In genomic region chr15:25860885-25861866, GRCh38 we compare ENCODE assay signal across 9 cellular contexts. TPM values are rescaled to one million over a fixed set of nuclear protein-coding genes. Genes with fewer than 3 reads are reported as not detected.
DNase-seq lines count a peak whose midpoint lies in the region; ATAC-seq, FAIRE-seq and TF ChIP-seq lines count a peak whose summit lies in the region.
"Had no signal": no experiment of that assay in that cellular context is flagged by ENCODE, and none has a peak within 500 bp of the region (broad histone marks: within the 10 kb centered on the region; RNA-seq: fewer than 3 reads in every experiment).

No MANE protein-coding gene starts in this region.

- peaks cover 58% of the 10 kb centered on the region for H3K4me1 Mint-ChIP-seq in activated CD4-positive, alpha-beta T cell treated with anti-CD3 and anti-CD28 coated beads, Interleukin-2, amount 10 ng/mL, durations not matched to agents 24 days and 14 days

- peak overlapping the region; percentile 97 for H3K4me3 Mint-ChIP-seq in activated CD4-positive, alpha-beta T cell treated with anti-CD3 and anti-CD28 coated beads, Interleukin-2, amount 10 ng/mL, durations not matched to agents 24 days and 14 days

- H3K36me3 Mint-ChIP-seq in activated CD4-positive, alpha-beta T cell treated with anti-CD3 and anti-CD28 coated beads, Interleukin-2, amount 10 ng/mL, durations not matched to agents 24 days and 14 days (ENCODE audit: low read depth) = peaks cover 45% of the 10 kb centered on the region

- H3K9me3 Mint-ChIP-seq in activated CD4-positive, alpha-beta T cell treated with anti-CD3 and anti-CD28 coated beads, Interleukin-2, amount 10 ng/mL, durations not matched to agents 24 days and 14 days = no peaks in the 10 kb centered on the region

- H3K27ac ChIP-seq in kidney (ENCODE audit: low read depth in 2 of 2, low read length in 2 of 2) (peak overlapping the region; percentile 2 to 59), temporal lobe (ENCODE audit: low read depth, low read length) (peak overlapping the region; percentile 14)

- FAIRE-seq in kidney (lab: Jason Lieb, UNC) = no peak

- peak overlapping the region; percentile 17 to 26 for H3K9ac ChIP-seq in kidney (ENCODE audit: low read length in 2 of 2)

- intact Hi-C loops in activated CD4-positive, alpha-beta T cell treated with anti-CD3 and anti-CD28 coated beads, Interleukin-2, amount 10 ng/mL, durations not matched to agents 24 days and 14 days (cut with micrococcal nuclease) = loop anchor here (1.0 to 5.0 kb wide), 2 partner anchors 71 kb away; no protein-coding TSS in a partner anchor
- intact Hi-C loops in kidney (cut with DNase I) = no loop called here

- in situ Hi-C loops in G401 (cut with HindIII; ENCODE audit: low sequenced_read_pairs) = no loop called here

- peaks cover 0 to 2% of the 10 kb centered on the region in 2 donors for H3K4me1 ChIP-seq in kidney (ENCODE audit: control insufficient read depth in 1 of 2, insufficient read depth in 1 of 2, low read depth in 1 of 2, low read length in 2 of 2)

- H3K36me3 ChIP-seq in kidney (ENCODE audit: control insufficient read depth in 1 of 2, insufficient read depth in 2 of 2, low read length in 2 of 2) = no peaks in the 10 kb centered on the region

- peak; percentile 83 for DNase-seq in activated CD4-positive, alpha-beta T cell treated with anti-CD3 and anti-CD28 coated beads, Interleukin-2, amount 10 ng/mL, durations not matched to agents 24 days and 14 days
- no peak for DNase-seq in activated CD4-positive, alpha-beta T cell treated with anti-CD3 and anti-CD28 coated beads for 4 hours
- DNase-seq in activated T-helper 1 cell treated with Interleukin-2 at 50 U/mL for 16 hours (ENCODE audit: low read depth) = peak; percentile 44
- no peak for DNase-seq in kidney
- no peak for DNase-seq in G401 (ENCODE audit: low spot score)
- no peak for DNase-seq in amniotic stem cell (lab: John Stamatoyannopoulos, UW)

- TF ChIP-seq CTCF in kidney (IDR thresholded peaks at IDR 0.05; ENCODE audit: borderline replicate concordance, extremely low read depth, insufficient read depth) = no peak

- H3K9me3 ChIP-seq in kidney (ENCODE audit: control insufficient read depth in 1 of 2, low read length in 2 of 2) = no peaks in the 10 kb centered on the region

- H3K27ac Mint-ChIP-seq in activated CD4-positive, alpha-beta T cell treated with anti-CD3 and anti-CD28 coated beads, Interleukin-2, amount 10 ng/mL, durations not matched to agents 24 days and 14 days = peak overlapping the region; percentile 89

- no peak for ATAC-seq in GM21515 (IDR thresholded peaks at IDR 0.05; ENCODE audit: unreplicated experiment)
- ATAC-seq: HCT116 had no signal

- no peaks in the 10 kb centered on the region for H3K27me3 Mint-ChIP-seq in activated CD4-positive, alpha-beta T cell treated with anti-CD3 and anti-CD28 coated beads, Interleukin-2, amount 10 ng/mL, durations not matched to agents 24 days and 14 days

- H3K4me3 ChIP-seq in kidney (ENCODE audit: low read length in 2 of 2) = peak overlapping the region; percentile 54 to 62

RNA-seq across cellular contexts. Expression of gene ATP10A, which starts 2.0 kb away (rescaled TPM):
- 42.7 and 48.0 TPM in 2 replicates for total RNA-seq in activated CD4-positive, alpha-beta T cell treated with anti-CD3 and anti-CD28 coated beads, Interleukin-2, amount 10 ng/mL, durations not matched to agents 24 days and 14 days
- total RNA-seq in kidney (6.8 TPM), temporal lobe (0.74 TPM)
- 4.0 TPM for polyA plus RNA-seq in kidney (ENCODE audit: insufficient read depth, low read depth, low replicate concordance)
- total RNA-seq in G401 (2014; rRNA removed; shearing (Covaris generic)) = 9.2 and 14.1 TPM in 2 replicates

Comparison
In these comparisons a context has a peak if more than half of its experiments do, and no peak if none do; other contexts are left out.
1. DNase-seq: peak in activated CD4-positive, alpha-beta T cell treated with anti-CD3 and anti-CD28 coated beads, Interleukin-2, amount 10 ng/mL, durations not matched to agents 24 days and 14 days (single experiment) and activated T-helper 1 cell treated with Interleukin-2 at 50 U/mL for 16 hours (single experiment); none in activated CD4-positive, alpha-beta T cell treated with anti-CD3 and anti-CD28 coated beads for 4 hours (0 of 2), kidney (single experiment), G401 (single experiment) and amniotic stem cell (single experiment).